17 cellular contexts compared by ENCODE assay signal in genomic region chr6:144678844-144679243, GRCh38.
A peak's percentile ranks its signal among the peaks of the same experiment; 100 is the strongest.
DNase-seq lines count a peak whose midpoint lies in the region; ATAC-seq, FAIRE-seq and TF ChIP-seq lines count a peak whose summit lies in the region.
"Had no signal": no experiment of that assay in that cellular context is flagged by ENCODE, and none has a peak within 500 bp of the region (broad histone marks: within the 10 kb centered on the region; RNA-seq: fewer than 3 reads in every experiment).

No MANE protein-coding gene starts in this region.

- no peak overlapping the region for H3K27ac ChIP-seq in KMS-11
- H3K27ac ChIP-seq in mesenchymal stem cell (ENCODE audit: low read length, poor library complexity, severe bottlenecking): no peak overlapping the region
- H3K27ac ChIP-seq: parathyroid adenoma, SK-N-MC had no signal

- no peak overlapping the region for H2BK120ac ChIP-seq in mesenchymal stem cell (ENCODE audit: low read depth, low read length)

- peaks cover 15% of the 10 kb centered on the region for H3K36me3 Mint-ChIP-seq in central memory CD8-positive, alpha-beta T cell (ENCODE audit: insufficient read depth)

- no peak overlapping the region for H3K4me3 Mint-ChIP-seq in central memory CD8-positive, alpha-beta T cell
- H3K4me3 Mint-ChIP-seq: brain, GM23338, memory B cell had no signal

- no peak overlapping the region for H2BK15ac ChIP-seq in mesenchymal stem cell (ENCODE audit: low read depth, poor library complexity, severe bottlenecking)

- H3K27ac Mint-ChIP-seq in central memory CD8-positive, alpha-beta T cell (ENCODE audit: low read depth): peak overlapping the region; percentile 42
- H3K27ac Mint-ChIP-seq: brain, GM23338, memory B cell had no signal

- TF ChIP-seq CTCF in AG09309 (IDR thresholded peaks at IDR 0.05; ENCODE audit: control insufficient read depth, insufficient read depth, low read depth, low read length, missing control alignments) (no peak), KMS-11 (conservative IDR thresholded peaks at IDR 0.05; ENCODE audit: low read depth, low read length) (no peak)

- H3K14ac ChIP-seq in mesenchymal stem cell (ENCODE audit: low read length in 2 of 2): no peak overlapping the region

- no peak overlapping the region for H2BK5ac ChIP-seq in mesenchymal stem cell (ENCODE audit: low read depth, low read length, poor library complexity, severe bottlenecking)

- no peak for TF ChIP-seq POLR2A in GM12892 (IDR thresholded peaks at IDR 0.05; ENCODE audit: low read depth, low read length)

- H3K4me3 ChIP-seq in AG09309 (ENCODE audit: control insufficient read depth, low read depth, low read length) (no peak overlapping the region), KMS-11 (IDR thresholded peaks at IDR 0.05; ENCODE audit: insufficient read depth, low read depth, low read length) (no peak overlapping the region), mesenchymal stem cell (ENCODE audit: insufficient read depth in 1 of 2, low read depth in 1 of 2, low read length in 2 of 2) (no peak overlapping the region)
- H3K4me3 ChIP-seq: GM23338, SK-N-MC had no signal

- H3K9me3 ChIP-seq in mesenchymal stem cell (ENCODE audit: control insufficient read depth, low read length): peaks cover 7% of the 10 kb centered on the region

- H3K4me2 ChIP-seq in KMS-11 (peak overlapping the region; percentile 21; the same call in 1 of the 2 replicates), mesenchymal stem cell (ENCODE audit: low read length, poor library complexity, severe bottlenecking) (no peak overlapping the region)
- H3K4me2 ChIP-seq: GM23338 had no signal

- H3K4me1 ChIP-seq in KMS-11 (ENCODE audit: low read depth, poor library complexity, severe bottlenecking) (peaks cover 56% of the 10 kb centered on the region), mesenchymal stem cell (ENCODE audit: control insufficient read depth, insufficient read depth, low read depth, low read length) (peaks cover 7% of the 10 kb centered on the region)

- no peak overlapping the region for H3K4ac ChIP-seq in mesenchymal stem cell (ENCODE audit: low read depth in 1 of 2, low read length in 2 of 2)

- H3K79me1 ChIP-seq in mesenchymal stem cell (replicated peaks; ENCODE audit: low read length, poor library complexity, severe bottlenecking): peaks cover 12% of the 10 kb centered on the region

- WGBS in mesenchymal stem cell: 100% methylated on average over 1 of the region's 1 CpG

- no peaks in the 10 kb centered on the region for H3K9me3 Mint-ChIP-seq in central memory CD8-positive, alpha-beta T cell

- H4K20me1 ChIP-seq in KMS-11 (ENCODE audit: insufficient read depth): no peaks in the 10 kb centered on the region

- no peak overlapping the region for H4K91ac ChIP-seq in mesenchymal stem cell (ENCODE audit: low read length)

- H2BK12ac ChIP-seq in mesenchymal stem cell (ENCODE audit: low read length in 2 of 2): no peak overlapping the region

- peaks cover 25% of the 10 kb centered on the region for H3K4me1 Mint-ChIP-seq in central memory CD8-positive, alpha-beta T cell
- H3K4me1 Mint-ChIP-seq: GM23338 had no signal

- DNase-seq in AG09309 (ENCODE audit: low read depth): peak; percentile 62
- DNase-seq in central memory CD8-positive, alpha-beta T cell (ENCODE audit: low spot score in 2 of 2): no peak
- no peak for DNase-seq in mesenchymal stem cell
- DNase-seq in NCI-H1105 (lab: John Stamatoyannopoulos, UW): no peak
- no peak for DNase-seq in NCI-H226
- DNase-seq in GM12892 (ENCODE audit: insufficient read length): no peak
- no peak for DNase-seq in activated CD4-positive, CD25-positive, alpha-beta regulatory T cell treated with anti-CD3 and anti-CD28 coated beads, Interleukin-2, amount 50 U/mL, for 72 hours
- DNase-seq: activated CD4-positive, alpha-beta T cell treated with anti-CD3 and anti-CD28 coated beads for 1 hour; activated T-cell treated with anti-CD3 and anti-CD28 coated beads, Interleukin-2, amount 50 U/mL, for 1 hour; C1 segment of cervical spinal cord; DND-41 had no signal

- FAIRE-seq in GM12892 (lab: Jason Lieb, UNC): no peak

- H3K23ac ChIP-seq in mesenchymal stem cell (ENCODE audit: low read length in 2 of 2): no peak overlapping the region

- no peaks in the 10 kb centered on the region for H3K36me3 ChIP-seq in KMS-11 (ENCODE audit: insufficient read depth)
- H3K36me3 ChIP-seq in mesenchymal stem cell (ENCODE audit: control insufficient read depth in 1 of 2, insufficient read depth in 2 of 2, low read depth in 1 of 2, low read length in 2 of 2): peaks cover 4 to 15% of the 10 kb centered on the region in 2 experiments

- ATAC-seq in central memory CD8-positive, alpha-beta T cell (replicated peaks; ENCODE audit: extremely low read depth, poor library complexity, severe bottlenecking): no peak
- ATAC-seq: GM23338 had no signal

- H3K9ac ChIP-seq in KMS-11 (no peak overlapping the region), mesenchymal stem cell (ENCODE audit: low read length) (peak overlapping the region; percentile 25)
- H3K9ac ChIP-seq: parathyroid adenoma had no signal

- H4K8ac ChIP-seq in mesenchymal stem cell (ENCODE audit: low read length): no peak overlapping the region

- H3K27me3 Mint-ChIP-seq in central memory CD8-positive, alpha-beta T cell: no peaks in the 10 kb centered on the region
- H3K27me3 Mint-ChIP-seq: brain, memory B cell had no signal

- H3K27me3 ChIP-seq in KMS-11 (ENCODE audit: insufficient read depth, low read depth) (no peaks in the 10 kb centered on the region), mesenchymal stem cell (ENCODE audit: control insufficient read depth in 1 of 2, insufficient read depth in 1 of 2, low read length in 2 of 2) (no peaks in the 10 kb centered on the region)

- H2AFZ ChIP-seq in KMS-11 (ENCODE audit: low read depth): no peak overlapping the region
- no peak overlapping the region for H2AFZ ChIP-seq in mesenchymal stem cell (ENCODE audit: low read depth, low read length)
- H2AFZ ChIP-seq: GM23338, parathyroid adenoma had no signal

- H3K18ac ChIP-seq in mesenchymal stem cell (ENCODE audit: low read depth in 1 of 2, low read length in 2 of 2): no peak overlapping the region

- H2AK5ac ChIP-seq in mesenchymal stem cell (ENCODE audit: low read length, severe bottlenecking): no peak overlapping the region

- H3K79me2 ChIP-seq in KMS-11 (ENCODE audit: insufficient read depth, low read depth): no peaks in the 10 kb centered on the region
